In the genomic region with DNA sequence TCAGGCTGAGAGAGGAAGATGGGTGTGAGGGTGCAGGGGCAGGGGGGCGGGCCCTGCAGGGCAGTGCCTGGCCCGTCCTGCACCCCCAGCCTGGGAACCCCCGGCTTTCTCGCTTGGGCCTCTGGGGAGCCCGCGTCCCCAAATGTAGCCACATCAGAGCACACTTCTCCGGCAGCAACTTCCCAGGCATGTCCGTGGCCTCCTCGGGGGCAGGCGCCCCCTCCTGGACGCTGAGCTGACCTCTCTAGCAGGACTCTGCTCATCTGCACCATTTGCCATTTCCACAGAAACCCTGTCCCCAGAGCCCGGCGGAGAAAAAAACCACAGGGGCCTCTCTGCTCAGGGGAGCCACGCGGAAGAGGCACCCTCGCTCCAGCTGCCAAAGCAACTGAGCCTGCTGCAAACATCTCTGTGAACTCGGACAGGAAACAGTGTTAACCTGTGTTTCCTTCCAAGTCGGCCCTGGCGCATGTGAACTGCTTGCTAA, we compare ENCODE assay signal across 7 cellular contexts.
DNase-seq lines count a peak whose midpoint lies in the region; ATAC-seq, FAIRE-seq and TF ChIP-seq lines count a peak whose summit lies in the region.

No MANE protein-coding gene starts in this region.

- H4K20me1 ChIP-seq in endothelial cell of umbilical vein (replicated peaks; ENCODE audit: control insufficient read depth, extremely low read depth, insufficient read depth, low read length) (no peaks in the 10 kb centered on the region), smooth muscle cell (ENCODE audit: low read depth) (peaks cover 4% of the 10 kb centered on the region)

- peak; percentile 41 for ATAC-seq in GM18858 (IDR thresholded peaks at IDR 0.05; ENCODE audit: unreplicated experiment)
- peak; percentile 49 for ATAC-seq in HG02885 (IDR thresholded peaks at IDR 0.05; ENCODE audit: poor library complexity, unreplicated experiment)
- no peak for ATAC-seq in HG03521 (IDR thresholded peaks at IDR 0.05; ENCODE audit: unreplicated experiment)

- POLR2A ChIA-PET in endothelial cell of umbilical vein (lab: Charles Lee), result no interaction called here

- intact Hi-C loops in endothelial cell of umbilical vein (cut with micrococcal nuclease), result loop anchor here (2.0 kb wide), 1 partner anchor 66 kb away; no protein-coding TSS in a partner anchor

- DNase-seq in WERI-Rb-1, result peak; percentile 44
- DNase-seq in endothelial cell of umbilical vein (ENCODE audit: low read depth, low spot score), result peak; percentile 84
- DNase-seq in smooth muscle cell (lab: John Stamatoyannopoulos, UW; ENCODE audit: unreplicated experiment), result no peak
- no peak for DNase-seq in LoVo (ENCODE audit: low spot score)

- H3K9me1 ChIP-seq in endothelial cell of umbilical vein (replicated peaks; ENCODE audit: control insufficient read depth, extremely low read depth, insufficient read depth, low read length), result no peaks in the 10 kb centered on the region

- TF ChIP-seq POLR2A in endothelial cell of umbilical vein (IDR thresholded peaks at IDR 0.05; ENCODE audit: low read depth, low read length), result no peak

- H3K9ac ChIP-seq in endothelial cell of umbilical vein (replicated peaks; ENCODE audit: extremely low read depth, insufficient read depth, low read length) (no peak overlapping the region), smooth muscle cell (ENCODE audit: low read depth) (no peak overlapping the region)

- 75% methylated on average over 19 of the region's 19 CpGs for whole genome bisulfite sequencing in smooth muscle cell (ENCODE audit: low lambda C conversion rate)

- H3K27ac ChIP-seq in WERI-Rb-1, result no peak overlapping the region
- H3K27ac ChIP-seq in endothelial cell of umbilical vein (ENCODE audit: insufficient read depth, low read depth, low read length), result peak overlapping the region; percentile 3
- no peak overlapping the region for H3K27ac ChIP-seq in smooth muscle cell (ENCODE audit: low read depth)

- H3F3A ChIP-seq in smooth muscle cell (ENCODE audit: low read depth), result no peaks in the 10 kb centered on the region

- H3K4me2 ChIP-seq in endothelial cell of umbilical vein (ENCODE audit: insufficient read depth, low read length) (peak overlapping the region; percentile 32), smooth muscle cell (no peak overlapping the region)

- H3K4me1 ChIP-seq in endothelial cell of umbilical vein (ENCODE audit: control insufficient read depth, extremely low read depth, insufficient read depth, low read length) (peaks cover 24% of the 10 kb centered on the region), smooth muscle cell (ENCODE audit: low read depth) (peaks cover 3% of the 10 kb centered on the region)

- H3K4me3 ChIP-seq in WERI-Rb-1 (ENCODE audit: low read depth, low read length), result no peak overlapping the region
- no peak overlapping the region for H3K4me3 ChIP-seq in endothelial cell of umbilical vein (replicated peaks in 1 of 3; ENCODE audit: insufficient read depth in 1 of 3, low read depth in 1 of 3, low read length in 3 of 3)
- no peak overlapping the region for H3K4me3 ChIP-seq in smooth muscle cell

- H3K79me2 ChIP-seq in endothelial cell of umbilical vein (ENCODE audit: control insufficient read depth, insufficient read depth, low read length) (no peaks in the 10 kb centered on the region), smooth muscle cell (ENCODE audit: low read depth) (no peaks in the 10 kb centered on the region)

- H2AFZ ChIP-seq in endothelial cell of umbilical vein (ENCODE audit: low read depth, low read length) (no peak overlapping the region), smooth muscle cell (ENCODE audit: low read depth) (no peak overlapping the region)

- CTCF ChIA-PET in endothelial cell of umbilical vein (lab: Charles Lee), result interaction anchor here (0.6 to 2.6 kb wide), 15 partner anchors 9 to 169 kb away, joined by 3 to 15 read pairs (median 4); no protein-coding TSS in a partner anchor

- no TSS peak for BruUV-seq in endothelial cell of umbilical vein (replicated peaks; lab: Mats Ljungman, UMichigan)

- H3K36me3 ChIP-seq in WERI-Rb-1 (peaks cover 9% of the 10 kb centered on the region), endothelial cell of umbilical vein (ENCODE audit: control insufficient read depth in 2 of 2, extremely low read depth in 1 of 2, insufficient read depth in 2 of 2, low read length in 2 of 2) (peaks cover 0 to 3% of the 10 kb centered on the region in 2 experiments), smooth muscle cell (ENCODE audit: low read depth) (no peaks in the 10 kb centered on the region)

- dilution Hi-C loops in endothelial cell of umbilical vein (cut with MboI; ENCODE audit: extremely low pct_ligation_motif_present, low sequenced_read_pairs), result no loop called here

- peak; percentile 95 for FAIRE-seq in endothelial cell of umbilical vein (lab: Jason Lieb, UNC)

- peak; percentile 73 for TF ChIP-seq CTCF in WERI-Rb-1 (IDR thresholded peaks at IDR 0.05; ENCODE audit: low read depth, low read length)
- TF ChIP-seq CTCF in endothelial cell of umbilical vein (IDR thresholded peaks at IDR 0.05; ENCODE audit: extremely low read depth in 1 of 2, insufficient read depth in 1 of 2, low read depth in 1 of 2, low read length in 2 of 2), result peak; percentile 73 to 84
- TF ChIP-seq CTCF in smooth muscle cell (IDR thresholded peaks at IDR 0.05; ENCODE audit: borderline replicate concordance, insufficient read depth, poor library complexity, severe bottlenecking), result peak; percentile 41

- H3K27me3 ChIP-seq in WERI-Rb-1 (ENCODE audit: insufficient read depth, low read depth, severe bottlenecking), result no peaks in the 10 kb centered on the region
- no peaks in the 10 kb centered on the region for H3K27me3 ChIP-seq in endothelial cell of umbilical vein (ENCODE audit: control insufficient read depth in 2 of 2, insufficient read depth in 2 of 2, low read length in 2 of 2)
- no peaks in the 10 kb centered on the region for H3K27me3 ChIP-seq in smooth muscle cell (ENCODE audit: low read depth)

- no peaks in the 10 kb centered on the region for H3K9me3 ChIP-seq in WERI-Rb-1 (ENCODE audit: severe bottlenecking)
- H3K9me3 ChIP-seq in endothelial cell of umbilical vein (replicated peaks; ENCODE audit: control insufficient read depth, insufficient read depth, low read length), result no peaks in the 10 kb centered on the region
- H3K9me3 ChIP-seq in smooth muscle cell (replicated peaks; ENCODE audit: low read depth), result no peaks in the 10 kb centered on the region

TF ChIP-seq in endothelial cell of umbilical vein, 7 proteins besides CTCF, POLR2A, EP300 and RAD21:
- TF ChIP-seq GATA2 (IDR thresholded peaks at IDR 0.05; ENCODE audit: insufficient read depth, insufficient read length, low read depth, low read length) (no peak), POLR2AphosphoS5 (IDR thresholded peaks at IDR 0.05; ENCODE audit: insufficient read depth, low read depth, low read length) (peak; percentile 47), EZH2 (IDR thresholded peaks at IDR 0.05; ENCODE audit: borderline replicate concordance, low read depth, low read length, severe bottlenecking) (no peak), MYC (IDR thresholded peaks at IDR 0.05; ENCODE audit: low read depth, low read length) (no peak), FOS (IDR thresholded peaks at IDR 0.05; ENCODE audit: borderline replicate concordance, insufficient read depth, low read length) (no peak)
- TF ChIP-seq, protein P1, sequence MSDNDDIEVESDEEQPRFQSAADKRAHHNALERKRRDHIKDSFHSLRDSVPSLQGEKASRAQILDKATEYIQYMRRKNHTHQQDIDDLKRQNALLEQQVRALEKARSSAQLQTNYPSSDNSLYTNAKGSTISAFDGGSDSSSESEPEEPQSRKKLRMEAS (IDR thresholded peaks at IDR 0.05; ENCODE audit: insufficient read depth, insufficient read length), result no peak

Comparison
In these comparisons a context has a peak if more than half of its experiments do, and no peak if none do; other contexts are left out.
1. DNase-seq: peak in WERI-Rb-1 (single experiment) and endothelial cell of umbilical vein (single experiment); none in smooth muscle cell (single experiment) and LoVo (single experiment).
2. Peak in every context shown above with its lines, with median percentiles within 50 percentile points of each other: CTCF ChIP-seq.